16 cellular contexts compared by ENCODE assay signal in genomic region chr6:140677781-140678528, GRCh38.
DNase-seq lines count a peak whose midpoint lies in the region; ATAC-seq, FAIRE-seq and TF ChIP-seq lines count a peak whose summit lies in the region.
"Had no signal": no experiment of that assay in that cellular context is flagged by ENCODE, and none has a peak within 500 bp of the region (broad histone marks: within the 10 kb centered on the region; RNA-seq: fewer than 3 reads in every experiment).

No MANE protein-coding gene starts in this region.

- dilution Hi-C loops in endothelial cell of umbilical vein (cut with MboI; ENCODE audit: extremely low pct_ligation_motif_present, low sequenced_read_pairs): no loop called here

- H3K4me3 ChIP-seq in DOHH2 (ENCODE audit: low read length): peak overlapping the region; percentile 13; the same call in 1 of the 2 replicates
- H3K4me3 ChIP-seq in OCI-LY1 (ENCODE audit: low read depth, low read length, poor library complexity, severe bottlenecking): no peak overlapping the region
- no peak overlapping the region for H3K4me3 ChIP-seq in endothelial cell of umbilical vein (replicated peaks in 1 of 3; ENCODE audit: insufficient read depth in 1 of 3, low read depth in 1 of 3, low read length in 3 of 3)
- no peak overlapping the region for H3K4me3 ChIP-seq in osteoblast (ENCODE audit: insufficient read depth, low read length)
- H3K4me3 ChIP-seq: GM23248 had no signal

- no peak for ATAC-seq in CD4-positive, alpha-beta T cell (ENCODE audit: poor library complexity)

- no TSS peak for BruUV-seq in endothelial cell of umbilical vein (replicated peaks; lab: Mats Ljungman, UMichigan)

- H3K9me3 ChIP-seq in DOHH2 (ENCODE audit: control insufficient read depth, insufficient read depth, low read length): no peaks in the 10 kb centered on the region; the same call in 1 of the 2 replicates
- H3K9me3 ChIP-seq in OCI-LY1 (ENCODE audit: low read length): no peaks in the 10 kb centered on the region
- H3K9me3 ChIP-seq in endothelial cell of umbilical vein (replicated peaks; ENCODE audit: control insufficient read depth, insufficient read depth, low read length): no peaks in the 10 kb centered on the region
- H3K9me3 ChIP-seq in osteoblast (ENCODE audit: low read depth, low read length): no peaks in the 10 kb centered on the region
- H3K9me3 ChIP-seq in CD4-positive, alpha-beta T cell (ENCODE audit: control insufficient read depth, low read length): no peaks in the 10 kb centered on the region

- intact Hi-C loops in endothelial cell of umbilical vein (cut with micrococcal nuclease): no loop called here
- intact Hi-C loops in CD4-positive, alpha-beta T cell (cut with DNase I, micrococcal nuclease): no loop called here

- no peaks in the 10 kb centered on the region for H4K20me1 ChIP-seq in DOHH2 (ENCODE audit: control insufficient read depth, insufficient read depth, low read depth, low read length)
- H4K20me1 ChIP-seq in OCI-LY1 (ENCODE audit: insufficient read depth, low read length): no peaks in the 10 kb centered on the region
- no peaks in the 10 kb centered on the region for H4K20me1 ChIP-seq in endothelial cell of umbilical vein (replicated peaks; ENCODE audit: control insufficient read depth, extremely low read depth, insufficient read depth, low read length)
- no peaks in the 10 kb centered on the region for H4K20me1 ChIP-seq in osteoblast (ENCODE audit: insufficient read depth, low read length)

- H3K27me3 ChIP-seq in DOHH2 (ENCODE audit: control insufficient read depth, low read length) (no peaks in the 10 kb centered on the region), OCI-LY1 (ENCODE audit: insufficient read depth, low read length) (no peaks in the 10 kb centered on the region), endothelial cell of umbilical vein (ENCODE audit: control insufficient read depth in 2 of 2, insufficient read depth in 2 of 2, low read length in 2 of 2) (no peaks in the 10 kb centered on the region), osteoblast (ENCODE audit: insufficient read depth, low read length) (no peaks in the 10 kb centered on the region)
- no peaks in the 10 kb centered on the region for H3K27me3 ChIP-seq in CD4-positive, alpha-beta T cell (ENCODE audit: control insufficient read depth, insufficient read depth, low read length)

- peak; percentile 13 for DNase-seq in endothelial cell of umbilical vein (ENCODE audit: low read depth, low spot score)
- DNase-seq in osteoblast (ENCODE audit: insufficient read length, low spot score, missing footprints): peak; percentile 44
- no peak for DNase-seq in CD4-positive, alpha-beta T cell
- DNase-seq in COLO829 (ENCODE audit: low spot score): no peak
- no peak for DNase-seq in HCEC 1CT
- DNase-seq in T-helper 2 cell treated with Interferon-gamma antibody and Interleukin-4, amounts not matched to agents 5 μg/mL and 100 μg/mL, for 36 hours (ENCODE audit: low spot score): no peak
- DNase-seq: AML-193; CD4-positive, alpha-beta memory T cell; GM23248; KBM-7; NCI-H1092; NCI-H1694; NCI-H345 had no signal

- H3K36me3 ChIP-seq in DOHH2 (ENCODE audit: control insufficient read depth, low read length) (no peaks in the 10 kb centered on the region), OCI-LY1 (ENCODE audit: insufficient read depth, low read length) (no peaks in the 10 kb centered on the region), endothelial cell of umbilical vein (ENCODE audit: control insufficient read depth in 2 of 2, extremely low read depth in 1 of 2, insufficient read depth in 2 of 2, low read length in 2 of 2) (no peaks in the 10 kb centered on the region), osteoblast (ENCODE audit: insufficient read depth, low read length) (no peaks in the 10 kb centered on the region)

- H3K9ac ChIP-seq in OCI-LY1 (ENCODE audit: low read length) (no peak overlapping the region), endothelial cell of umbilical vein (replicated peaks; ENCODE audit: extremely low read depth, insufficient read depth, low read length) (no peak overlapping the region)
- H3K9ac ChIP-seq: GM23248 had no signal

- TF ChIP-seq CTCF in DOHH2 (IDR thresholded peaks at IDR 0.05; ENCODE audit: low read depth, low read length, poor library complexity, severe bottlenecking) (no peak), OCI-LY1 (IDR thresholded peaks at IDR 0.05; ENCODE audit: low read length) (no peak), endothelial cell of umbilical vein (IDR thresholded peaks at IDR 0.05; ENCODE audit: extremely low read depth in 1 of 2, insufficient read depth in 1 of 2, low read depth in 1 of 2, low read length in 2 of 2) (no peak), osteoblast (IDR thresholded peaks at IDR 0.05; ENCODE audit: extremely low read depth, low read depth, low read length) (no peak)
- TF ChIP-seq CTCF in CD4-positive, alpha-beta T cell (IDR thresholded peaks at IDR 0.05): no peak

- H3K36me3 Mint-ChIP-seq in CD4-positive, alpha-beta T cell (ENCODE audit: low read depth): no peaks in the 10 kb centered on the region
- H3K36me3 Mint-ChIP-seq in T-helper 2 cell treated with Interferon-gamma antibody and Interleukin-4, amounts not matched to agents 5 μg/mL and 100 μg/mL, for 36 hours (ENCODE audit: low read depth): no peaks in the 10 kb centered on the region
- H3K36me3 Mint-ChIP-seq: CD4-positive, alpha-beta memory T cell had no signal

- H3K4me2 ChIP-seq in DOHH2 (ENCODE audit: low read length): peak overlapping the region; percentile 59
- no peak overlapping the region for H3K4me2 ChIP-seq in OCI-LY1 (ENCODE audit: low read length)
- H3K4me2 ChIP-seq in endothelial cell of umbilical vein (ENCODE audit: insufficient read depth, low read length): no peak overlapping the region
- no peak overlapping the region for H3K4me2 ChIP-seq in osteoblast (ENCODE audit: insufficient read depth, low read length)

- no peaks in the 10 kb centered on the region for H3K9me1 ChIP-seq in endothelial cell of umbilical vein (replicated peaks; ENCODE audit: control insufficient read depth, extremely low read depth, insufficient read depth, low read length)

- H3K4me1 Mint-ChIP-seq in CD4-positive, alpha-beta T cell (ENCODE audit: low read depth): no peaks in the 10 kb centered on the region
- H3K4me1 Mint-ChIP-seq in T-helper 2 cell treated with Interferon-gamma antibody and Interleukin-4, amounts not matched to agents 5 μg/mL and 100 μg/mL, for 36 hours (ENCODE audit: low read depth): no peaks in the 10 kb centered on the region
- H3K4me1 Mint-ChIP-seq: CD4-positive, alpha-beta memory T cell had no signal

- peaks cover 3% of the 10 kb centered on the region; the same call in 1 of the 2 replicates for H3F3A ChIP-seq in DOHH2 (ENCODE audit: control insufficient read depth, insufficient read depth)
- no peaks in the 10 kb centered on the region; the same call in 1 of the 2 replicates for H3F3A ChIP-seq in OCI-LY1 (ENCODE audit: insufficient read depth, low read length)

- H3K27ac Mint-ChIP-seq in CD4-positive, alpha-beta T cell: no peak overlapping the region
- no peak overlapping the region for H3K27ac Mint-ChIP-seq in T-helper 2 cell treated with Interferon-gamma antibody and Interleukin-4, amounts not matched to agents 5 μg/mL and 100 μg/mL, for 36 hours
- H3K27ac Mint-ChIP-seq: CD4-positive, alpha-beta memory T cell had no signal

- peaks cover 13% of the 10 kb centered on the region for H3K4me1 ChIP-seq in DOHH2 (ENCODE audit: control insufficient read depth, low read length)
- peaks cover 14% of the 10 kb centered on the region for H3K4me1 ChIP-seq in OCI-LY1 (ENCODE audit: insufficient read depth, low read length, severe bottlenecking)
- H3K4me1 ChIP-seq in endothelial cell of umbilical vein (ENCODE audit: control insufficient read depth, extremely low read depth, insufficient read depth, low read length): no peaks in the 10 kb centered on the region
- H3K4me1 ChIP-seq in osteoblast (ENCODE audit: insufficient read depth, low read length): no peaks in the 10 kb centered on the region

- POLR2A ChIA-PET in endothelial cell of umbilical vein (lab: Charles Lee): interaction anchor here (0.6 kb wide), 1 partner anchor 121 kb away, joined by 7 read pairs; no protein-coding TSS in a partner anchor
- POLR2A ChIA-PET in CD4-positive, alpha-beta T cell (lab: Charles Lee): no interaction called here

- CTCF ChIA-PET in endothelial cell of umbilical vein (lab: Charles Lee): interaction anchor here (1.6 kb wide), 1 partner anchor 9 kb away, joined by 3 read pairs; no protein-coding TSS in a partner anchor
- CTCF ChIA-PET in CD4-positive, alpha-beta T cell (lab: Charles Lee): no interaction called here

- no peak overlapping the region for H3K4me3 Mint-ChIP-seq in CD4-positive, alpha-beta T cell
- H3K4me3 Mint-ChIP-seq in T-helper 2 cell treated with Interferon-gamma antibody and Interleukin-4, amounts not matched to agents 5 μg/mL and 100 μg/mL, for 36 hours: no peak overlapping the region
- H3K4me3 Mint-ChIP-seq: CD4-positive, alpha-beta memory T cell had no signal

- H3K9me2 ChIP-seq in DOHH2 (replicated peaks; ENCODE audit: control insufficient read depth, low read length): no peaks in the 10 kb centered on the region
- no peaks in the 10 kb centered on the region for H3K9me2 ChIP-seq in OCI-LY1 (ENCODE audit: low read depth, low read length)

- TF ChIP-seq POLR2A in endothelial cell of umbilical vein (IDR thresholded peaks at IDR 0.05; ENCODE audit: low read depth, low read length): no peak

- FAIRE-seq in endothelial cell of umbilical vein (lab: Jason Lieb, UNC): peak; percentile 15
- FAIRE-seq: GM12891 had no signal

- H3K27me3 Mint-ChIP-seq in CD4-positive, alpha-beta T cell: no peaks in the 10 kb centered on the region
- H3K27me3 Mint-ChIP-seq in T-helper 2 cell treated with Interferon-gamma antibody and Interleukin-4, amounts not matched to agents 5 μg/mL and 100 μg/mL, for 36 hours (ENCODE audit: low read depth): no peaks in the 10 kb centered on the region

- H3K27ac ChIP-seq in DOHH2 (ENCODE audit: low read depth, low read length): peak overlapping the region; percentile 37
- peak overlapping the region; percentile 13 for H3K27ac ChIP-seq in OCI-LY1 (ENCODE audit: low read depth, low read length, poor library complexity, severe bottlenecking)
- H3K27ac ChIP-seq in endothelial cell of umbilical vein (ENCODE audit: insufficient read depth, low read depth, low read length): no peak overlapping the region
- H3K27ac ChIP-seq in osteoblast (ENCODE audit: low read depth, low read length): no peak overlapping the region
- no peak overlapping the region for H3K27ac ChIP-seq in CD4-positive, alpha-beta T cell (ENCODE audit: low read depth, low read length)
- H3K27ac ChIP-seq: GM23248 had no signal

- H3K79me2 ChIP-seq in DOHH2 (ENCODE audit: control insufficient read depth, low read length) (no peaks in the 10 kb centered on the region), OCI-LY1 (ENCODE audit: insufficient read depth, low read length) (no peaks in the 10 kb centered on the region), endothelial cell of umbilical vein (ENCODE audit: control insufficient read depth, insufficient read depth, low read length) (no peaks in the 10 kb centered on the region), osteoblast (ENCODE audit: insufficient read depth, low read length) (no peaks in the 10 kb centered on the region)

- no peaks in the 10 kb centered on the region for H3K9me3 Mint-ChIP-seq in CD4-positive, alpha-beta T cell
- no peaks in the 10 kb centered on the region for H3K9me3 Mint-ChIP-seq in T-helper 2 cell treated with Interferon-gamma antibody and Interleukin-4, amounts not matched to agents 5 μg/mL and 100 μg/mL, for 36 hours

- no peak overlapping the region for H2AFZ ChIP-seq in OCI-LY1 (ENCODE audit: low read length)
- H2AFZ ChIP-seq in endothelial cell of umbilical vein (ENCODE audit: low read depth, low read length): no peak overlapping the region
- no peak overlapping the region for H2AFZ ChIP-seq in osteoblast (ENCODE audit: low read length)
- H2AFZ ChIP-seq: GM23248 had no signal

Comparison
In these comparisons a context has a peak if more than half of its experiments do, and no peak if none do; other contexts are left out.
1. H3K27ac ChIP-seq: peak in DOHH2 (single experiment) and OCI-LY1 (single experiment); none in endothelial cell of umbilical vein (single experiment), osteoblast (single experiment) and CD4-positive, alpha-beta T cell (single experiment).
2. DNase-seq: peak in endothelial cell of umbilical vein (single experiment) and osteoblast (single experiment); none in CD4-positive, alpha-beta T cell (0 of 10), COLO829 (single experiment), HCEC 1CT (single experiment) and T-helper 2 cell treated with Interferon-gamma antibody and Interleukin-4, amounts not matched to agents 5 μg/mL and 100 μg/mL, for 36 hours (single experiment).